26 cellular contexts compared by ENCODE assay signal in the genomic region with DNA sequence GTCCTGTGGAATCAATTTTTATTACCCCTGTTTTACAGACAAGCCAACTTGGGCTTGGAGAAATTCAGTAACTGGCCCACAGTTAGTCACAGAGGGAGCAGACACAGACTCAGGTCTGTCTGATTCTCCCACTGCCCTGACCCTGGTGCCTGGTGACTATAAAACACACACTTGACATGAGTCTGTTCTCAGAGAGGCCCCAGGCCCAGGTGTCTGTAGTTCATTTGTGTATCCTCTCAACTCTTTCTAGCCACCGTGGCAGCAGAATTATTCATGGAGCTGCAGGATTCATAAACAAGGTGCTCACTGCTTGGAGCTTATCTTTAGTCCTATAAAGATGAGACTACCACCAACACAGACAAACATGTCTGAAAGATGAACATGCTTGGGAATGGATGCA.
DNase-seq lines count a peak whose midpoint lies in the region; ATAC-seq and TF ChIP-seq lines count a peak whose summit lies in the region.
"Had no signal": no experiment of that assay in that cellular context is flagged by ENCODE, and none has a peak within 500 bp of the region (broad histone marks: within the 10 kb centered on the region; RNA-seq: fewer than 3 reads in every experiment).

No MANE protein-coding gene starts in this region.

- in situ Hi-C loops in ACHN (cut with HindIII; ENCODE audit: low pct_ligation_motif_present, low pct_unique_long_range_greater_than_20kb, low sequenced_read_pairs) = no loop called here

- H3K27ac ChIP-seq in prostate gland (peak overlapping the region; percentile 31 to 52), stomach (no peak overlapping the region)
- H3K27ac ChIP-seq: coronary artery had no signal

- DNase-seq in NCI-H1417 (lab: John Stamatoyannopoulos, UW) (peak in 2 of 3 experiments; percentile 17), NCI-H1417 treated with DMSO at 0.1 percent for 48 hours (lab: John Stamatoyannopoulos, UW) (no peak), NCI-H510A (lab: John Stamatoyannopoulos, UW) (peak; percentile 19), glutamatergic neuron (no peak), prostate gland (ENCODE audit: low spot score) (no peak), stomach (no peak), ACHN (no peak)
- DNase-seq: activated CD4-positive, alpha-beta T cell treated with anti-CD3 and anti-CD28 coated beads for 36 hours; activated CD8-positive, alpha-beta T cell treated with anti-CD3 and anti-CD28 coated beads, Interleukin-2, amount 10 ng/mL, durations not matched to agents 7 days and 5 days; activated effector memory CD4-positive, alpha-beta T cell treated with Interleukin-2 at 50 U/mL for 16 hours; AML-193; anterior cingulate cortex; CD4-positive, alpha-beta memory T cell; effector memory CD4-positive, alpha-beta T cell; foreskin fibroblast; hippocampal formation; midbrain; naive thymus-derived CD8-positive, alpha-beta T cell; NCI-H1048; NCI-H187 treated with DMSO at 0.1 percent for 48 hours; RPMI8226; stimulated activated CD4-positive, alpha-beta T cell treated with anti-CD3 and anti-CD28 coated beads, Interleukin-2, amount 100 ng/mL, for 48 hours had no signal

- TF ChIP-seq POLR2A in prostate gland (IDR thresholded peaks at IDR 0.05) (no peak), stomach (IDR thresholded peaks at IDR 0.05) (no peak)

- no peak for ATAC-seq in esophagus mucosa
- ATAC-seq: activated CD4-positive, alpha-beta T cell treated with anti-CD3 and anti-CD28 coated beads for 36 hours; activated CD8-positive, alpha-beta T cell treated with anti-CD3 and anti-CD28 coated beads, Interleukin-2, amount 10 ng/mL, durations not matched to agents 7 days and 5 days; naive thymus-derived CD8-positive, alpha-beta T cell had no signal

- no peak for TF ChIP-seq EP300 in stomach (IDR thresholded peaks at IDR 0.05)

- H3K4me1 ChIP-seq in prostate gland (replicated peaks) = no peaks in the 10 kb centered on the region
- H3K4me1 ChIP-seq in stomach = peaks cover 18 to 64% (median 35%) of the 10 kb centered on the region in 4 donors

- H3K4me3 ChIP-seq in prostate gland = no peak overlapping the region
- no peak overlapping the region for H3K4me3 ChIP-seq in stomach
- H3K4me3 ChIP-seq: coronary artery had no signal

- H3K27me3 ChIP-seq in prostate gland (replicated peaks; ENCODE audit: insufficient read depth) (no peaks in the 10 kb centered on the region), stomach (no peaks in the 10 kb centered on the region)

- peaks cover 12% of the 10 kb centered on the region for H3K9me3 Mint-ChIP-seq in glutamatergic neuron (ENCODE audit: unreplicated experiment)
- H3K9me3 Mint-ChIP-seq: CD4-positive, alpha-beta memory T cell; naive thymus-derived CD8-positive, alpha-beta T cell; T-helper 2 cell treated with Interferon-gamma antibody and Interleukin-4, amounts not matched to agents 5 μg/mL and 100 μg/mL, for 36 hours had no signal

- peaks cover 2% of the 10 kb centered on the region for H3K27me3 Mint-ChIP-seq in glutamatergic neuron (ENCODE audit: unreplicated experiment)
- H3K27me3 Mint-ChIP-seq: activated CD4-positive, alpha-beta T cell treated with anti-CD3 and anti-CD28 coated beads for 36 hours; activated naive CD8-positive, alpha-beta T cell; CD4-positive, alpha-beta memory T cell; naive thymus-derived CD8-positive, alpha-beta T cell had no signal

- WGBS in prostate gland = 47% methylated on average over 1 of the region's 1 CpG
- 60 to 88% (median 74%) methylated on average over 1 of the region's 1 CpG for WGBS in stomach, 5 donors

- H3K36me3 Mint-ChIP-seq in glutamatergic neuron (ENCODE audit: unreplicated experiment) = no peaks in the 10 kb centered on the region
- H3K36me3 Mint-ChIP-seq: activated naive CD8-positive, alpha-beta T cell; CD4-positive, alpha-beta memory T cell; naive thymus-derived CD8-positive, alpha-beta T cell had no signal

- H3K9me3 ChIP-seq in prostate gland (no peaks in the 10 kb centered on the region), stomach (no peaks in the 10 kb centered on the region)

- peaks cover 79% of the 10 kb centered on the region for H3K4me1 Mint-ChIP-seq in glutamatergic neuron (ENCODE audit: low read depth, unreplicated experiment)
- H3K4me1 Mint-ChIP-seq: activated CD4-positive, alpha-beta T cell treated with anti-CD3 and anti-CD28 coated beads for 36 hours; CD4-positive, alpha-beta memory T cell had no signal

- intact Hi-C loops in prostate gland (cut with DNase I) = no loop called here
- intact Hi-C loops in stomach (cut with DNase I; ENCODE audit: low total_unique reads) = no loop called here

- H3K27ac Mint-ChIP-seq in glutamatergic neuron (ENCODE audit: unreplicated experiment) = peak overlapping the region; percentile 73
- H3K27ac Mint-ChIP-seq: activated CD4-positive, alpha-beta T cell treated with anti-CD3 and anti-CD28 coated beads for 36 hours; activated CD8-positive, alpha-beta T cell treated with anti-CD3 and anti-CD28 coated beads, Interleukin-2, amount 10 ng/mL, durations not matched to agents 7 days and 5 days; activated naive CD8-positive, alpha-beta T cell; CD4-positive, alpha-beta memory T cell; T-helper 2 cell treated with Interferon-gamma antibody and Interleukin-4, amounts not matched to agents 5 μg/mL and 100 μg/mL, for 36 hours had no signal

- peak overlapping the region; percentile 2 for H3K4me3 Mint-ChIP-seq in glutamatergic neuron (ENCODE audit: unreplicated experiment)
- H3K4me3 Mint-ChIP-seq: activated CD4-positive, alpha-beta T cell treated with anti-CD3 and anti-CD28 coated beads for 36 hours; activated CD8-positive, alpha-beta T cell treated with anti-CD3 and anti-CD28 coated beads, Interleukin-2, amount 10 ng/mL, durations not matched to agents 7 days and 5 days; activated naive CD8-positive, alpha-beta T cell; naive thymus-derived CD8-positive, alpha-beta T cell; T-helper 2 cell treated with Interferon-gamma antibody and Interleukin-4, amounts not matched to agents 5 μg/mL and 100 μg/mL, for 36 hours had no signal

- no peak for TF ChIP-seq CTCF in glutamatergic neuron (IDR thresholded peaks at IDR 0.05; ENCODE audit: partially characterized antibody, unreplicated experiment)
- no peak for TF ChIP-seq CTCF in prostate gland (IDR thresholded peaks at IDR 0.05)
- TF ChIP-seq CTCF in stomach (IDR thresholded peaks at IDR 0.05) = no peak

- no peaks in the 10 kb centered on the region for H3K36me3 ChIP-seq in prostate gland
- H3K36me3 ChIP-seq in stomach = no peaks in the 10 kb centered on the region

Comparison
In these comparisons a context has a peak if more than half of its experiments do, and no peak if none do; other contexts are left out.
1. DNase-seq: peak in NCI-H1417 (2 of 3) and NCI-H510A (single experiment); none in NCI-H1417 treated with DMSO at 0.1 percent for 48 hours (single experiment), glutamatergic neuron (single experiment), prostate gland (single experiment), stomach (single experiment) and ACHN (single experiment).
2. H3K27ac ChIP-seq: peak in prostate gland (2 of 2); none in stomach (0 of 5).